ENCODE assay signal across 8 cellular contexts in the genomic region with DNA sequence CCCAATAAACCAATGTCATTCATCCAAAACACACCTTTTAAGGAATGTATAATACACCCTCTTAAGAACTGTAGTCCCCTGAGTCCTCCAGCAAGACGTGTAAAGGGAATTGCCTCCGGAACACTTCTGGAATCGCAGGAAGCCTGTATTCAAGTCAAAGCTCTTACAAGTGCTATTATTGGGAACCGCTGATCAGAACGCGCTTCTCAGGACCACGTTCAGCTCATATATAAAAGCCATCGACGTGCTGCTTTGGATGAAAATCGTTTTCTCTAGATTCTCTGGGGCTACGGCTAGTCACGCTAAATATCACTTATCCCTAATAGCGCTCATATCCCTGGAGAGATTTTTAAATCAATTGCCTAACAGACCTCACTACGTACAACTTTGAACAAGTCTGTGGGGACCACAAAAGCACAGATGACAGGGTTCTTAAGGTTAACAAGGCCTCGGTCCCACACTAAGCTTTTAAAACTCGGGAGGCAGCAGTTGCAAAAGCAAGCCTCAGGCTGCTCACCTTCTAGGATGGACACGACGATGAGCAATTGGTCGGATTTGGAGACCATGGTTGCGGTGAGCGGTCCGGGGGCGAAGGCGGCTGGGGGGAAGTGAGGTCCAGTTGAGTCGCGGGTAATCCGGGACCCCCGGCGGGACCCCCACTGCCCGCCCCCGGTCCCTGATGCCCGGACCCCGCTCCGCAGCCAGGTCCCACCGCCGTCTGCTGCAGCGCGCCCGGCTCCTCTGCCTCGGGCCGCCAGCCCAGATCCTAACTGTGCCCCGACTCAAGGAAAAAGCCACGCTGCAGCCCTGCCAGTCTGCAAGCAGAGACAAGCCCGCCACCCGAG. TPM values are rescaled to one million over a fixed set of nuclear protein-coding genes. Genes with fewer than 3 reads are reported as not detected.
A peak's percentile ranks its signal among the peaks of the same experiment; 100 is the strongest.
DNase-seq lines count a peak whose midpoint lies in the region; ATAC-seq, FAIRE-seq and TF ChIP-seq lines count a peak whose summit lies in the region.

No MANE protein-coding gene starts in this region.

- intact Hi-C loops in endothelial cell of umbilical vein (cut with micrococcal nuclease), result loop anchor here (1.0 to 2.0 kb wide), 5 partner anchors 17 to 906 kb away; a partner anchor contains a TSS

- peak overlapping the region; percentile 82 for H4K8ac ChIP-seq in mesendoderm (ENCODE audit: low read depth, low read length)

- H3K9me3 ChIP-seq in SJCRH30 (replicated peaks), result no peaks in the 10 kb centered on the region
- H3K9me3 ChIP-seq in endothelial cell of umbilical vein (replicated peaks; ENCODE audit: control insufficient read depth, insufficient read depth, low read length), result no peaks in the 10 kb centered on the region

- H3K27ac ChIP-seq in SJCRH30 (peak overlapping the region; percentile 73), endothelial cell of umbilical vein (ENCODE audit: insufficient read depth, low read depth, low read length) (peak overlapping the region; percentile 20), mesendoderm (ENCODE audit: low read depth, low read length) (peak overlapping the region; percentile 76)

- peak overlapping the region; percentile 96 for H3K56ac ChIP-seq in mesendoderm (ENCODE audit: low read length)

- BruUV-seq in endothelial cell of umbilical vein (replicated peaks; lab: Mats Ljungman, UMichigan), result TSS peak; percentile 39

- H3K23ac ChIP-seq in mesendoderm (ENCODE audit: low read length), result peak overlapping the region; percentile 57

- H3K36me3 ChIP-seq in SJCRH30 (no peaks in the 10 kb centered on the region; the same call in 1 of the 2 replicates), endothelial cell of umbilical vein (ENCODE audit: control insufficient read depth in 2 of 2, extremely low read depth in 1 of 2, insufficient read depth in 2 of 2, low read length in 2 of 2) (no peaks in the 10 kb centered on the region), mesendoderm (ENCODE audit: control insufficient read depth, insufficient read depth, low read length) (no peaks in the 10 kb centered on the region)

- ATAC-seq in GM19328 (IDR thresholded peaks at IDR 0.05; ENCODE audit: unreplicated experiment) (peak; percentile 11), HG03280 (IDR thresholded peaks at IDR 0.05; ENCODE audit: unreplicated experiment) (peak; percentile 19)

- FAIRE-seq in endothelial cell of umbilical vein (lab: Jason Lieb, UNC), result no peak
- FAIRE-seq in urothelium cell line (lab: Jason Lieb, UNC), result no peak

- no peak overlapping the region for H3K4ac ChIP-seq in mesendoderm (ENCODE audit: low read depth, low read length)

- H3K9me1 ChIP-seq in endothelial cell of umbilical vein (replicated peaks; ENCODE audit: control insufficient read depth, extremely low read depth, insufficient read depth, low read length), result no peaks in the 10 kb centered on the region

- no peaks in the 10 kb centered on the region for H3K27me3 ChIP-seq in SJCRH30
- H3K27me3 ChIP-seq in endothelial cell of umbilical vein (ENCODE audit: control insufficient read depth in 2 of 2, insufficient read depth in 2 of 2, low read length in 2 of 2), result no peaks in the 10 kb centered on the region
- H3K27me3 ChIP-seq in mesendoderm (ENCODE audit: insufficient read depth, low read length, poor library complexity), result no peaks in the 10 kb centered on the region

- peak overlapping the region; percentile 41 for H2BK5ac ChIP-seq in mesendoderm (ENCODE audit: low read length)

- H2BK15ac ChIP-seq in mesendoderm (replicated peaks; ENCODE audit: low read depth), result no peak overlapping the region

- H2BK120ac ChIP-seq in mesendoderm (ENCODE audit: low read depth, low read length), result no peak overlapping the region

- CTCF ChIA-PET in endothelial cell of umbilical vein (lab: Charles Lee), result interaction anchor here (0.6 to 2.9 kb wide), 39 partner anchors 9 to 923 kb away, joined by 3 to 42 read pairs (median 5); a partner anchor contains a TSS

- TF ChIP-seq CTCF in endothelial cell of umbilical vein (IDR thresholded peaks at IDR 0.05; ENCODE audit: extremely low read depth in 1 of 2, insufficient read depth in 1 of 2, low read depth in 1 of 2, low read length in 2 of 2), result no peak

- H3K79me1 ChIP-seq in mesendoderm (ENCODE audit: low read length), result peaks cover 9% of the 10 kb centered on the region

- peak overlapping the region; percentile 84 for H3K18ac ChIP-seq in mesendoderm (ENCODE audit: low read length)

- H3K79me2 ChIP-seq in endothelial cell of umbilical vein (ENCODE audit: control insufficient read depth, insufficient read depth, low read length) (peaks cover 16% of the 10 kb centered on the region), mesendoderm (ENCODE audit: control insufficient read depth, insufficient read depth, low read length) (peaks cover 14% of the 10 kb centered on the region)

- H2AFZ ChIP-seq in endothelial cell of umbilical vein (ENCODE audit: low read depth, low read length), result peak overlapping the region; percentile 95

- no peak overlapping the region for H2AK5ac ChIP-seq in mesendoderm (ENCODE audit: low read length)

- H3K9ac ChIP-seq in endothelial cell of umbilical vein (replicated peaks; ENCODE audit: extremely low read depth, insufficient read depth, low read length), result peak overlapping the region; percentile 82
- peak overlapping the region; percentile 92 for H3K9ac ChIP-seq in mesendoderm (ENCODE audit: low read length)

- peak; percentile 19 for DNase-seq in D341Med (ENCODE audit: low spot score)
- peak; percentile 38 to 48 for DNase-seq in SJCRH30
- DNase-seq in endothelial cell of umbilical vein (ENCODE audit: low read depth, low spot score), result peak; percentile 64
- DNase-seq in mesendoderm, result peak; percentile 48
- DNase-seq in urothelium cell line (ENCODE audit: low spot score), result peak; percentile 23
- no peak for DNase-seq in retina

- no peak overlapping the region for H4K5ac ChIP-seq in mesendoderm (ENCODE audit: low read length)

- H3K4me1 ChIP-seq in SJCRH30, result no peaks in the 10 kb centered on the region
- peaks cover 11% of the 10 kb centered on the region for H3K4me1 ChIP-seq in endothelial cell of umbilical vein (ENCODE audit: control insufficient read depth, extremely low read depth, insufficient read depth, low read length)
- peaks cover 5% of the 10 kb centered on the region for H3K4me1 ChIP-seq in mesendoderm (ENCODE audit: control insufficient read depth, low read depth, low read length)

- dilution Hi-C loops in endothelial cell of umbilical vein (cut with MboI; ENCODE audit: extremely low pct_ligation_motif_present, low sequenced_read_pairs), result no loop called here

- TF ChIP-seq POLR2A in endothelial cell of umbilical vein (IDR thresholded peaks at IDR 0.05; ENCODE audit: low read depth, low read length), result no peak

- whole genome bisulfite sequencing in mesendoderm (ENCODE audit: extremely low coverage, insufficient coverage, low lambda C conversion rate), result no CpG with 5 or more reads among the region's 45 CpGs

- H3K4me2 ChIP-seq in endothelial cell of umbilical vein (ENCODE audit: insufficient read depth, low read length), result peak overlapping the region; percentile 93
- peak overlapping the region; percentile 18 for H3K4me2 ChIP-seq in mesendoderm (ENCODE audit: low read length)

- H4K20me1 ChIP-seq in endothelial cell of umbilical vein (replicated peaks; ENCODE audit: control insufficient read depth, extremely low read depth, insufficient read depth, low read length), result no peaks in the 10 kb centered on the region

- H3K4me3 ChIP-seq in SJCRH30 (peak overlapping the region; percentile 79), endothelial cell of umbilical vein (replicated peaks in 1 of 3; ENCODE audit: insufficient read depth in 1 of 3, low read depth in 1 of 3, low read length in 3 of 3) (peak overlapping the region; percentile 81 to 94 (median 93)), mesendoderm (ENCODE audit: low read length) (peak overlapping the region; percentile 90)

- POLR2A ChIA-PET in endothelial cell of umbilical vein (lab: Charles Lee), result interaction anchor here (1.0 to 2.5 kb wide), 3 partner anchors 16 to 92 kb away, joined by 3 to 34 read pairs (median 6); a partner anchor contains a TSS

TF ChIP-seq in endothelial cell of umbilical vein, 7 proteins besides CTCF, POLR2A, EP300 and RAD21:
- TF ChIP-seq POLR2AphosphoS5 (IDR thresholded peaks at IDR 0.05; ENCODE audit: insufficient read depth, low read depth, low read length) (no peak), MYC (IDR thresholded peaks at IDR 0.05; ENCODE audit: low read depth, low read length) (no peak), EZH2 (IDR thresholded peaks at IDR 0.05; ENCODE audit: borderline replicate concordance, low read depth, low read length, severe bottlenecking) (no peak)

RNA-seq across cellular contexts. Expression of a gene that starts 0.5 kb away (rescaled TPM):
- 19.2 and 23.5 TPM in 2 replicates for total RNA-seq in SJCRH30 (2014; rRNA removed; shearing (Covaris generic))
- total RNA-seq in endothelial cell of umbilical vein, result 15.0 and 18.8 TPM in 2 replicates
- 6.3 and 6.6 TPM in 2 replicates for polyA plus RNA-seq in endothelial cell of umbilical vein
- 6.8 and 8.4 TPM in 2 replicates for polyA plus RNA-seq in endothelial cell of umbilical vein (2011; cell fraction: cytosol; rRNA removed)
- polyA plus RNA-seq in endothelial cell of umbilical vein (2011; cell fraction: nucleus; rRNA removed), result 16.9 and 20.9 TPM in 2 replicates
- 6.6 and 8.4 TPM in 2 replicates for polyA plus RNA-seq in endothelial cell of umbilical vein (2012)
- polyA minus RNA-seq in endothelial cell of umbilical vein, result 43.9 TPM in 2 replicates
- 19.8 TPM for polyA minus RNA-seq in endothelial cell of umbilical vein (2011; cell fraction: cytosol; rRNA and poly(A)+ RNA removed)
- polyA minus RNA-seq in endothelial cell of umbilical vein (2011; cell fraction: nucleus; rRNA and poly(A)+ RNA removed), result 40.2 and 40.3 TPM in 2 replicates
- 10.3 TPM for polyA plus RNA-seq in mesendoderm (2013, experiment 1 of 2)
- 10.2 TPM for polyA plus RNA-seq in mesendoderm (2013, experiment 2 of 2)

Comparison
In these comparisons a context has a peak if more than half of its experiments do, and no peak if none do; other contexts are left out.
1. H3K27ac ChIP-seq: peak in every context shown above with its lines; median percentile 76 in mesendoderm; 73 in SJCRH30; 20 in endothelial cell of umbilical vein.